ENCODE assay signal across 13 cellular contexts in genomic region chr13:114328034-114328433, GRCh38.
"Had no signal": no experiment of that assay in that cellular context is flagged by ENCODE, and none has a peak within 500 bp of the region (broad histone marks: within the 10 kb centered on the region; RNA-seq: fewer than 3 reads in every experiment).

No MANE protein-coding gene starts in this region.

- H3K27ac ChIP-seq: esophagus squamous epithelium, heart left ventricle, parathyroid adenoma, tibial nerve, vagina had no signal

- H3K27me3 ChIP-seq: esophagus squamous epithelium, heart left ventricle, tibial nerve, vagina had no signal

- FAIRE-seq: keratinocyte had no signal

- H3K9ac ChIP-seq: parathyroid adenoma had no signal

- H2AFZ ChIP-seq: parathyroid adenoma had no signal

- H3K4me3 ChIP-seq: esophagus squamous epithelium, heart left ventricle, tibial nerve, vagina had no signal

- H3K79me2 ChIP-seq: parathyroid adenoma had no signal

- DNase-seq: activated effector memory CD4-positive, alpha-beta T cell treated with anti-CD3 and anti-CD28 coated beads, Interleukin-2, amount 50 U/mL, for 16 hours; activated T-cell treated with anti-CD3 and anti-CD28 coated beads, Interleukin-2, amount 50 U/mL, for 1 hour; aorta; esophagus squamous epithelium; foreskin fibroblast; heart left ventricle; left ventricle myocardium superior; retina; T1000 had no signal

- ATAC-seq: heart left ventricle, left ventricle myocardium superior had no signal

- H3K9me3 ChIP-seq: esophagus squamous epithelium, heart left ventricle, tibial nerve, vagina had no signal

- H3K4me1 ChIP-seq: parathyroid adenoma, vagina had no signal
